Comparison of ENCODE assay signal across 8 cellular contexts in the genomic region with DNA sequence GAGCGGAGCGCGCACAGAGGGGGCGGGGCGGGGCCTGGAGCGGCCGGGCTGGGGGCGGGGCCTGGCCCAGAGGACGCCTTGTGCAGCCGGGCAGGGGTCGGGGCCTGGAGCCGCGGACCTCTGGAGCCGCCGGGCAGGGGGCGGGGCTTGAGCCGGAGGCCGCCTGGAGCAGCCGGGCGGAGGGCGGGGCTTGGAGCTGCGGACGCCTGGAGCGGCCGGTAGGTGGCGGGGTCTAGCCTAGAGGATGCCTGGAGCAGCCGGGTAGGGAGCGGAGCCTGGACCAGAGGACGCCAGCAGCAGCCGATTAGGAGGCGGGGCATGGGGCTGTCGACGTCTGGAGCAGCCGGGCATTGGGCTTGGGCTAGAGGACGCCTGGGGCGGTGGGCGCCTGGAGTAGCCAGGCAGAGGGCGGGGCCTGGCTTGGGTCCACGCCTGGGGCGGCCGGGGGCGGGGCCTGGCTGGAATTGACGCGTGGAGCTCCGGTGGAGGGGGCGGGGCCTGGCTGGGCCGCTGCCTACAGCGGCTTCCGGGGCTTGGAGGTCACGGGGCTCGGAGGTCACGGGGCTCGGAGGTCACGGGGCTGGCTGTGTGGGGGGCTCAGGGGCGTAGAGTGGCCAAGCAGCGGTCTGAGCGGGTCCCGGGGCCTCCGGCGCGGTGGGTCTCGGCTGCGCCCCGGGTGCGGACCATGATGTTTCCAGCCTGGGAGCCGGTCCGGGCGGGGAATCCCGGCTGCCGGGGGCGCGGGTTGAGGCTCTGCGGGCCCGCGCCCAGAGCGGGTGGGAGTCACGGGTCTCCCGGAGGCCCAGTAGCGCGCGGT. TPM values are rescaled to one million over a fixed set of nuclear protein-coding genes. Genes with fewer than 3 reads are reported as not detected.
DNase-seq lines count a peak whose midpoint lies in the region; ATAC-seq and TF ChIP-seq lines count a peak whose summit lies in the region.

A gene (minus strand): TSS at position 13 of the 817 bp plus-strand sequence. CDS start 135 bp downstream, outside the sequence.

- CTCF ChIA-PET in PC-9 (lab: Charles Lee), result interaction anchor here (0.7 kb wide), 3 partner anchors 45 to 485 kb away, joined by 3 to 5 read pairs (median 4); no protein-coding TSS in a partner anchor

- H3K27me3 ChIP-seq in PC-9 (ENCODE audit: insufficient read depth, low read depth), result no peaks in the 10 kb centered on the region
- H3K27me3 ChIP-seq in mucosa of stomach (ENCODE audit: control insufficient read depth, insufficient read depth, low read length), result no peaks in the 10 kb centered on the region

- peak; percentile 79 for ATAC-seq in GM21717 (IDR thresholded peaks at IDR 0.05; ENCODE audit: unreplicated experiment)

- H3K79me2 ChIP-seq in PC-9 (ENCODE audit: low read depth), result peaks cover 45% of the 10 kb centered on the region

- H3K9me2 ChIP-seq in PC-9 (ENCODE audit: insufficient read depth), result no peaks in the 10 kb centered on the region

- H3K36me3 ChIP-seq in PC-9 (ENCODE audit: low read depth) (peaks cover 12% of the 10 kb centered on the region), mucosa of stomach (ENCODE audit: control insufficient read depth, insufficient read depth, low read length) (no peaks in the 10 kb centered on the region)

- H3K9me3 ChIP-seq in PC-9 (ENCODE audit: insufficient read depth, low read depth) (no peaks in the 10 kb centered on the region), mucosa of stomach (ENCODE audit: control insufficient read depth, low read length) (no peaks in the 10 kb centered on the region)

- peak within 1 kb of the TSS; percentile 89 for H3K27ac ChIP-seq in PC-9

- no TSS peak for BruUV-seq in PC-9 (replicated peaks; lab: Mats Ljungman, UMichigan)

- POLR2A ChIA-PET in PC-9 (lab: Charles Lee; ENCODE audit: unreplicated experiment), result interaction anchor here (0.5 to 0.9 kb wide), 13 partner anchors 10 to 1209 kb away, joined by 3 to 18 read pairs (median 5); no protein-coding TSS in a partner anchor

- TF ChIP-seq POLR2A in erythroblast (IDR thresholded peaks at IDR 0.05; ENCODE audit: low read length), result peak; percentile 51

- H4K20me1 ChIP-seq in PC-9 (ENCODE audit: insufficient read depth), result peaks cover 32% of the 10 kb centered on the region

- H3K4me3 ChIP-seq in PC-9, result peak within 1 kb of the TSS; percentile 82
- H3K4me3 ChIP-seq in mucosa of stomach (ENCODE audit: low read length), result peak within 1 kb of the TSS; percentile 72

- H2AFZ ChIP-seq in PC-9, result peak within 1 kb of the TSS; percentile 98

- in situ Hi-C loops in KBM-7 (cut with MboI; ENCODE audit: low pct_unique_long_range_greater_than_20kb, low sequenced_read_pairs), result no loop called here

- H3K4me1 ChIP-seq in PC-9 (replicated peaks; ENCODE audit: insufficient read depth), result peaks cover 34% of the 10 kb centered on the region
- peaks cover 16% of the 10 kb centered on the region for H3K4me1 ChIP-seq in mucosa of stomach (ENCODE audit: control insufficient read depth, insufficient read depth, low read length)

- peak; percentile 81 for TF ChIP-seq CTCF in PC-9 (conservative IDR thresholded peaks at IDR 0.05)

- peaks cover 10% of the 10 kb centered on the region; the same call in 1 of the 2 replicates for H3F3A ChIP-seq in PC-9 (ENCODE audit: insufficient read depth, low read depth)

- peak within 1 kb of the TSS; percentile 95 for H3K4me2 ChIP-seq in PC-9

- DNase-seq in DMS53 treated with DMSO at 0.1 percent for 48 hours (lab: John Stamatoyannopoulos, UW; ENCODE audit: unreplicated experiment), result peak; percentile 70
- peak; percentile 97 for DNase-seq in KBM-7
- DNase-seq in PC-9, result peak; percentile 98 to 100
- DNase-seq in activated T-cell treated with anti-CD3 and anti-CD28 coated beads, Interleukin-2, amount 50 U/mL, for 1 hour, result peak; percentile 95
- peak; percentile 98 to 99 for DNase-seq in erythroblast (lab: John Stamatoyannopoulos, UW)
- peak; percentile 84 to 87 for DNase-seq in stimulated activated CD8-positive, alpha-beta memory T cell treated with anti-CD3 and anti-CD28 coated beads, Interleukin-7, amount 100 ng/mL, for 1 hour (ENCODE audit: low read depth in 2 of 2)

- intact Hi-C loops in PC-9 (cut with micrococcal nuclease; ENCODE audit: unreplicated experiment), result loop anchor here (1.0 to 10.0 kb wide), 8 partner anchors 45 to 470 kb away; a partner anchor contains a TSS

- peak within 1 kb of the TSS; percentile 95 for H3K9ac ChIP-seq in mucosa of stomach (ENCODE audit: low read length)

RNA-seq across cellular contexts. Expression of the gene that starts here (rescaled TPM):
- total RNA-seq in PC-9 (2021), result 154 and 155 TPM in 2 replicates

Comparison
In these comparisons a context has a peak if more than half of its experiments do, and no peak if none do; other contexts are left out.
1. Peak in every context shown above with its lines: DNase-seq, ATAC-seq, H3K4me3 ChIP-seq and H3K27ac ChIP-seq.